23 cellular contexts compared by ENCODE assay signal in genomic region chr16:57360321-57360935, GRCh38. TPM values are rescaled to one million over a fixed set of nuclear protein-coding genes. Genes with fewer than 3 reads are reported as not detected.
"Had no signal": no experiment of that assay in that cellular context is flagged by ENCODE, and none has a peak within 500 bp of the region (broad histone marks: within the 10 kb centered on the region; RNA-seq: fewer than 3 reads in every experiment).

No MANE protein-coding gene starts in this region.

- H3K36me3 Mint-ChIP-seq: activated CD4-positive, alpha-beta memory T cell treated with anti-CD3 and anti-CD28 coated beads for 36 hours; naive B cell had no signal

- H3K9me3 Mint-ChIP-seq: activated CD4-positive, alpha-beta memory T cell treated with anti-CD3 and anti-CD28 coated beads for 36 hours; naive B cell; T-helper 2 cell treated with Interferon-gamma antibody and Interleukin-4, amounts not matched to agents 5 μg/mL and 100 μg/mL, for 36 hours had no signal

- H3K27me3 ChIP-seq: cardiac muscle cell, colonic mucosa, heart right ventricle, right lobe of liver had no signal

- H3K4me3 Mint-ChIP-seq: activated CD4-positive, alpha-beta memory T cell treated with anti-CD3 and anti-CD28 coated beads for 36 hours; naive B cell; T-helper 2 cell treated with Interferon-gamma antibody and Interleukin-4, amounts not matched to agents 5 μg/mL and 100 μg/mL, for 36 hours had no signal

- H3K9me3 ChIP-seq: colonic mucosa, heart right ventricle, neutrophil, right lobe of liver, thoracic aorta had no signal

- DNase-seq: activated CD4-positive, alpha-beta memory T cell treated with anti-CD3 and anti-CD28 coated beads for 36 hours; activated CD4-positive, alpha-beta T cell treated with anti-CD3 and anti-CD28 coated beads for 1 hour; activated T-cell treated with anti-CD3 and anti-CD28 coated beads, Interleukin-2, amount 50 U/mL, for 48 hours; colonic mucosa; effector CD4-positive, alpha-beta T cell; heart right ventricle; kidney glomerular epithelial cell; midbrain; naive B cell; right lobe of liver; stimulated activated CD4-positive, alpha-beta T cell treated with anti-CD3 and anti-CD28 coated beads, Interleukin-2, amount 100 ng/mL, for 24 hours; stimulated activated naive CD8-positive, alpha-beta T cell treated with anti-CD3 and anti-CD28 coated beads, Interleukin-15, Interleukin-2, amounts not matched to agents 100 U/mL and 50 U/mL, for 24 hours; SW 1271 had no signal

- H3K27ac Mint-ChIP-seq: activated CD4-positive, alpha-beta memory T cell treated with anti-CD3 and anti-CD28 coated beads for 36 hours; T-helper 2 cell treated with Interferon-gamma antibody and Interleukin-4, amounts not matched to agents 5 μg/mL and 100 μg/mL, for 36 hours had no signal

- ATAC-seq: heart right ventricle; stimulated activated naive CD8-positive, alpha-beta T cell treated with anti-CD3 and anti-CD28 coated beads, Interleukin-15, Interleukin-2, amounts not matched to agents 100 U/mL and 50 U/mL, for 24 hours had no signal

- H3K27me3 Mint-ChIP-seq: activated CD4-positive, alpha-beta memory T cell treated with anti-CD3 and anti-CD28 coated beads for 36 hours had no signal

- H3K36me3 ChIP-seq: cardiac muscle cell, colonic mucosa, heart right ventricle, neutrophil, right lobe of liver, thoracic aorta had no signal

- H3K4me3 ChIP-seq: cardiac muscle cell, colonic mucosa, heart right ventricle, lung, right lobe of liver, thoracic aorta had no signal

- H3K27ac ChIP-seq: cardiac muscle cell, colonic mucosa, heart right ventricle, neutrophil, right lobe of liver, thoracic aorta had no signal

- H3K4me1 ChIP-seq: colonic mucosa had no signal

RNA-seq across cellular contexts. Expression of gene CCL22, which starts 1.8 kb away (rescaled TPM):
- total RNA-seq: astrocyte, endothelial cell of umbilical vein, fibroblast of lung, frontal cortex, thoracic aorta, ureter had no signal

RNA-seq across cellular contexts. Expression of gene CX3CL1, which starts 11.9 kb away (rescaled TPM):
- total RNA-seq: activated CD4-positive, alpha-beta memory T cell treated with anti-CD3 and anti-CD28 coated beads for 36 hours; fibroblast of lung had no signal

RNA-seq across cellular contexts. Expression of gene CCL17, which starts 44.1 kb away (rescaled TPM):
- total RNA-seq: astrocyte, cardiac muscle cell, colonic mucosa, endothelial cell of umbilical vein, fibroblast of lung, frontal cortex, right lobe of liver, thoracic aorta had no signal
